In the genomic region with DNA sequence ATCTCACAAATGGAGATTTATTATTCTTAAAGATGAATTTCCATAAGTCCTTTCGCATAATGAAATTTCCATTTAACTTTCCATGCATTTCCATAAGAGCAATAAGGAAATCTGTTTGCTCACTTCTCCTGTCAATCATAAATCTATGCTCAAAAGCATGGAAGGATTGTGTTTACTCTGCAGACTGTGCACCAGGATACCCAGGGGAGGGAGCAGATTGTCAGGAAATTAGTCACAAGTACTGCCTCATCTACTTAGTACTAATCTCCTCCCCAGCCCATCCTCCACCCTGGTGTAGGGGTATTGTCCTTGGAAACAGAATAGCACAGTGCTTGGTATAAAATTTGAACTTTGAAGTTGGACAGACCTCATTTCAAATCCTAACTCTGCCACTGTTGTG, we compare ENCODE assay signal across 10 cellular contexts. TPM values are rescaled to one million over a fixed set of nuclear protein-coding genes. Genes with fewer than 3 reads are reported as not detected.
DNase-seq lines count a peak whose midpoint lies in the region; ATAC-seq and TF ChIP-seq lines count a peak whose summit lies in the region.
"Had no signal": no experiment of that assay in that cellular context is flagged by ENCODE, and none has a peak within 500 bp of the region (broad histone marks: within the 10 kb centered on the region; RNA-seq: fewer than 3 reads in every experiment).

No MANE protein-coding gene starts in this region.

- ATAC-seq in GM21619 (IDR thresholded peaks at IDR 0.05; ENCODE audit: unreplicated experiment) = no peak

- no peak for TF ChIP-seq EP300 in SK-N-SH (IDR thresholded peaks at IDR 0.05; ENCODE audit: borderline replicate concordance in 1 of 2, low read depth in 1 of 2, low read length in 1 of 2)

- H3K9me3 ChIP-seq in BLaER1 treated with 17β-estradiol and CSF1 and Interleukin-3, amounts not matched to agents 10 nM and 100 nM (replicated peaks in 1 of 11) = peaks cover 0 to 3% (median 0%) of the 10 kb centered on the region in 11 experiments; a peak in 1 of 22 replicates
- H3K9me3 ChIP-seq in SK-N-SH = no peaks in the 10 kb centered on the region
- H3K9me3 ChIP-seq in ascending aorta = no peaks in the 10 kb centered on the region

- peak overlapping the region in 8 of 11 experiments; percentile 2 to 60 (median 32); a peak in 11 of 22 replicates for H3K4me2 ChIP-seq in BLaER1 treated with 17β-estradiol and CSF1 and Interleukin-3, amounts not matched to agents 10 nM and 100 nM
- H3K4me2 ChIP-seq in SK-N-SH = no peak overlapping the region

- H3K27ac ChIP-seq in BLaER1 treated with 17β-estradiol and CSF1 and Interleukin-3, amounts not matched to agents 10 nM and 100 nM = no peak overlapping the region
- H3K27ac ChIP-seq in SK-N-SH (ENCODE audit: low read depth in 2 of 2, low read length in 1 of 2) (no peak overlapping the region), ascending aorta (no peak overlapping the region)

- H4K20me1 ChIP-seq in BLaER1 treated with 17β-estradiol and CSF1 and Interleukin-3, amounts not matched to agents 10 nM and 100 nM = no peaks in the 10 kb centered on the region
- H4K20me1 ChIP-seq in SK-N-SH (ENCODE audit: insufficient read depth) = no peaks in the 10 kb centered on the region

- H2AFZ ChIP-seq in SK-N-SH (ENCODE audit: low read depth) = no peak overlapping the region

- no peaks in the 10 kb centered on the region for H3K79me2 ChIP-seq in SK-N-SH (ENCODE audit: insufficient read depth)

- TF ChIP-seq CTCF in SK-N-SH (IDR thresholded peaks at IDR 0.05) = no peak
- no peak for TF ChIP-seq CTCF in ascending aorta (IDR thresholded peaks at IDR 0.05)

- no peak overlapping the region for H3K4me3 ChIP-seq in BLaER1 treated with 17β-estradiol and CSF1 and Interleukin-3, amounts not matched to agents 10 nM and 100 nM
- H3K4me3 ChIP-seq in SK-N-SH (ENCODE audit: low read depth in 2 of 2, low read length in 1 of 2) = no peak overlapping the region
- no peak overlapping the region for H3K4me3 ChIP-seq in ascending aorta

- CTCF ChIA-PET in HEK293T (lab: Yijun Ruan, JAX) (no interaction called here), SK-N-SH (lab: Yijun Ruan, JAX) (no interaction called here)

- WGBS in SK-N-SH (ENCODE audit: low lambda C conversion rate) = 95% methylated on average over 1 of the region's 1 CpG

- H3K9ac ChIP-seq in BLaER1 treated with 17β-estradiol and CSF1 and Interleukin-3, amounts not matched to agents 10 nM and 100 nM = no peak overlapping the region
- H3K9ac ChIP-seq in SK-N-SH = no peak overlapping the region

- H3K27me3 ChIP-seq in BLaER1 treated with 17β-estradiol and CSF1 and Interleukin-3, amounts not matched to agents 10 nM and 100 nM = no peaks in the 10 kb centered on the region
- H3K27me3 ChIP-seq in SK-N-SH (ENCODE audit: insufficient read depth) = no peaks in the 10 kb centered on the region
- H3K27me3 ChIP-seq in ascending aorta = no peaks in the 10 kb centered on the region

- no peaks in the 10 kb centered on the region for H3F3A ChIP-seq in SK-N-SH (replicated peaks; ENCODE audit: insufficient read depth)

- DNase-seq in HEK293T (ENCODE audit: extremely low spot score) (no peak), SK-N-SH (no peak), hepatic stellate cell (ENCODE audit: low spot score) (peak; percentile 64), NAMALWA (ENCODE audit: low spot score) (no peak), RKO (ENCODE audit: low spot score) (no peak), ascending aorta (ENCODE audit: low spot score in 2 of 2) (no peak)
- DNase-seq: activated T-cell treated with anti-CD3 and anti-CD28 coated beads for 4 hours, NCI-H1105 treated with DMSO at 0.1 percent for 48 hours had no signal

- H3K36me3 ChIP-seq in BLaER1 treated with 17β-estradiol and CSF1 and Interleukin-3, amounts not matched to agents 10 nM and 100 nM = no peaks in the 10 kb centered on the region; a peak in 1 of 22 replicates
- H3K36me3 ChIP-seq in SK-N-SH (replicated peaks in 1 of 2; ENCODE audit: control insufficient read depth in 1 of 2, insufficient read depth in 2 of 2, low read length in 1 of 2) (no peaks in the 10 kb centered on the region), ascending aorta (no peaks in the 10 kb centered on the region)

- no peaks in the 10 kb centered on the region for H3K9me2 ChIP-seq in SK-N-SH

- POLR2A ChIA-PET in HEK293T (lab: Yijun Ruan, JAX) = no interaction called here
- POLR2A ChIA-PET in SK-N-SH (lab: Yijun Ruan, JAX) = no interaction called here

- intact Hi-C loops in ascending aorta (cut with DNase I) = no loop called here

- peaks cover 18 to 28% (median 22%) of the 10 kb centered on the region in 10 experiments for H3K4me1 ChIP-seq in BLaER1 treated with 17β-estradiol and CSF1 and Interleukin-3, amounts not matched to agents 10 nM and 100 nM
- H3K4me1 ChIP-seq in SK-N-SH (ENCODE audit: control insufficient read depth in 1 of 2, insufficient read depth in 2 of 2, low read depth in 1 of 2, low read length in 1 of 2) (peaks cover 8 to 13% of the 10 kb centered on the region in 2 experiments; a peak in 2 of 4 replicates), ascending aorta (no peaks in the 10 kb centered on the region)

- no peak for TF ChIP-seq RAD21 in SK-N-SH (IDR thresholded peaks at IDR 0.05; ENCODE audit: low read length)

TF ChIP-seq in HEK293T, 16 proteins besides CTCF, POLR2A, EP300 and RAD21:
- no peak for TF ChIP-seq ZNF384 (IDR thresholded peaks at IDR 0.05)
- TF ChIP-seq, protein P1, sequence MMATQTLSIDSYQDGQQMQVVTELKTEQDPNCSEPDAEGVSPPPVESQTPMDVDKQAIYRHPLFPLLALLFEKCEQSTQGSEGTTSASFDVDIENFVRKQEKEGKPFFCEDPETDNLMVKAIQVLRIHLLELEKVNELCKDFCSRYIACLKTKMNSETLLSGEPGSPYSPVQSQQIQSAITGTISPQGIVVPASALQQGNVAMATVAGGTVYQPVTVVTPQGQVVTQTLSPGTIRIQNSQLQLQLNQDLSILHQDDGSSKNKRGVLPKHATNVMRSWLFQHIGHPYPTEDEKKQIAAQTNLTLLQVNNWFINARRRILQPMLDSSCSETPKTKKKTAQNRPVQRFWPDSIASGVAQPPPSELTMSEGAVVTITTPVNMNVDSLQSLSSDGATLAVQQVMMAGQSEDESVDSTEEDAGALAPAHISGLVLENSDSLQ (IDR thresholded peaks at IDR 0.05) = peak; percentile 56; the same call in 1 of the 2 replicates

TF ChIP-seq in SK-N-SH, 30 proteins besides CTCF, POLR2A, EP300 and RAD21:
- TF ChIP-seq FOSL2 (IDR thresholded peaks at IDR 0.05; ENCODE audit: borderline replicate concordance, low read depth) (peak; percentile 44; the same call in 1 of the 2 replicates), POLR2AphosphoS5 (IDR thresholded peaks at IDR 0.05; ENCODE audit: low read depth, low read length) (no peak), JUND (IDR thresholded peaks at IDR 0.05) (no peak; the same call in 1 of the 2 replicates), TCF12 (IDR thresholded peaks at IDR 0.05) (peak; percentile 28; the same call in 1 of the 2 replicates)
- TF ChIP-seq, protein P2, sequence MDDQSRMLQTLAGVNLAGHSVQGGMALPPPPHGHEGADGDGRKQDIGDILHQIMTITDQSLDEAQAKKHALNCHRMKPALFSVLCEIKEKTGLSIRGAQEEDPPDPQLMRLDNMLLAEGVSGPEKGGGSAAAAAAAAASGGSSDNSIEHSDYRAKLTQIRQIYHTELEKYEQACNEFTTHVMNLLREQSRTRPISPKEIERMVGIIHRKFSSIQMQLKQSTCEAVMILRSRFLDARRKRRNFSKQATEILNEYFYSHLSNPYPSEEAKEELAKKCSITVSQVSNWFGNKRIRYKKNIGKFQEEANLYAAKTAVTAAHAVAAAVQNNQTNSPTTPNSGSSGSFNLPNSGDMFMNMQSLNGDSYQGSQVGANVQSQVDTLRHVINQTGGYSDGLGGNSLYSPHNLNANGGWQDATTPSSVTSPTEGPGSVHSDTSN (IDR thresholded peaks at IDR 0.05) = peak; percentile 72

RNA-seq across cellular contexts. Expression of a gene that starts 24.2 kb away (rescaled TPM):
- 0.67 and 1.0 TPM in 2 replicates for polyA plus RNA-seq in SK-N-SH (2012; rRNA removed)
- 1.1 and 1.2 TPM in 2 replicates for polyA plus RNA-seq in SK-N-SH (2012; cell fraction: cytosol; rRNA removed)
- 0.36 and 0.40 TPM in 2 replicates for polyA plus RNA-seq in SK-N-SH (2012; cell fraction: nucleus; rRNA removed)
- 1.9 TPM for total RNA-seq in ascending aorta
